Comparison of ENCODE assay signal across 1 cellular context in genomic region chr2:158733430-158733755, GRCh38.
TF ChIP-seq lines count a peak whose summit lies in the region.

No MANE protein-coding gene starts in this region.

TF ChIP-seq in GM23338, 12 proteins besides CTCF, POLR2A, EP300 and RAD21 (continued from another document):
- TF ChIP-seq ZNF462 (CRISPR knock-in tag; IDR thresholded peaks at IDR 0.05) (no peak), STAT1 (IDR thresholded peaks at IDR 0.05; ENCODE audit: unreplicated experiment) (no peak), JUNB (IDR thresholded peaks at IDR 0.05; ENCODE audit: unreplicated experiment) (no peak), EZH2phosphoT487 (IDR thresholded peaks at IDR 0.05; ENCODE audit: unreplicated experiment) (no peak), CREB1 (CRISPR knock-in tag; IDR thresholded peaks at IDR 0.05; ENCODE audit: low read depth) (no peak), EZH2 (IDR thresholded peaks at IDR 0.05; ENCODE audit: low read depth, unreplicated experiment) (no peak), ZNF114 (CRISPR knock-in tag; IDR thresholded peaks at IDR 0.05) (no peak), REST (IDR thresholded peaks at IDR 0.05; ENCODE audit: unreplicated experiment) (no peak), ZNF331 (CRISPR knock-in tag; IDR thresholded peaks at IDR 0.05; ENCODE audit: low read depth) (no peak), ETS1 (IDR thresholded peaks at IDR 0.05) (no peak), NANOG (IDR thresholded peaks at IDR 0.05; ENCODE audit: borderline replicate concordance) (no peak)
